35 cellular contexts compared by ENCODE assay signal in the genomic region with DNA sequence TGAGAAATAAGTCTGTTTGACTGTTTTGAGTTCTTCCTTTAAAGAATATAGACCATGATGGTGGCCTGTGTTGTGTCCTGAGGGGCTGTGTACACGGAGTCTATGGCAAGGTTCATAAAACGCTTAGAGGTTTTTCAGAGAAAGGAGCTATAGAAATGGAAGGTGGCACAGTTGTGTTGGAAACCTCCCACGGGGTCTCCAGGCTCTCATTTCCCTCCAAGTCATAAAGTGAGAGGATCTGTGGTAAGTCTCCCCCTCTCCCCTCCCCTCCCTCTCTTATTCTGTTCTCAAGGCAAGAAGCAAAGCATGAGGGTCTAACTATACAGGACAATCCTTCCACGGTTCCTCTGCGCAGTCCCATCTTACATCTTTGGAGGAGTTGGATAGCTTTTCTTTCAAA.
"Had no signal": no experiment of that assay in that cellular context is flagged by ENCODE, and none has a peak within 500 bp of the region (broad histone marks: within the 10 kb centered on the region; RNA-seq: fewer than 3 reads in every experiment).

No MANE protein-coding gene starts in this region.

- H3K27me3 ChIP-seq: MG63 had no signal

- DNase-seq: Karpas-422, Kasumi-1, MG63, MM.1S, MV-4-11, NCI-H1048, NCI-H1092, NCI-H1092 treated with DMSO at 0.1 percent for 48 hours, NCI-H1105, NCI-H1105 treated with DMSO at 0.1 percent for 48 hours, NCI-H1417, NCI-H1417 treated with DMSO at 0.1 percent for 48 hours, NCI-H1436, NCI-H1436 treated with DMSO at 0.1 percent for 48 hours, NCI-H146, NCI-H1694, NCI-H1694 treated with DMSO at 0.1 percent for 48 hours, NCI-H187, NCI-H187 treated with DMSO at 0.1 percent for 48 hours, NCI-H1930, NCI-H2029, NCI-H2029 treated with DMSO at 0.1 percent for 48 hours, NCI-H2081, NCI-H2081 treated with DMSO at 0.1 percent for 48 hours, NCI-H2107, NCI-H2171, NCI-H2171 treated with DMSO at 0.1 percent for 48 hours, NCI-H2227 treated with DMSO at 0.1 percent for 48 hours, NCI-H226, NCI-H345, NCI-H446, NCI-H446 treated with DMSO at 0.1 percent for 48 hours, NCI-H510A, NCI-H510A treated with DMSO at 0.1 percent for 48 hours had no signal

- H3K36me3 ChIP-seq: MG63 had no signal

- H3K4me3 ChIP-seq: MG63 had no signal

- H3K9me3 ChIP-seq: MG63 had no signal

- H3K27ac ChIP-seq: KMS-11 had no signal
